8 cellular contexts compared by ENCODE assay signal in genomic region chr5:80408475-80408875, GRCh38. TPM values are rescaled to one million over a fixed set of nuclear protein-coding genes. Genes with fewer than 3 reads are reported as not detected.
DNase-seq lines count a peak whose midpoint lies in the region; ATAC-seq and TF ChIP-seq lines count a peak whose summit lies in the region.

No MANE protein-coding gene starts in this region.

- H3K4me3 ChIP-seq in BLaER1 treated with 17β-estradiol and CSF1 and Interleukin-3, amounts not matched to agents 10 nM and 100 nM = peak overlapping the region; percentile 88 to 98 (median 91)
- peak overlapping the region; percentile 82 to 84 for H3K4me3 ChIP-seq in right atrium auricular region

- H4K20me1 ChIP-seq in BLaER1 treated with 17β-estradiol and CSF1 and Interleukin-3, amounts not matched to agents 10 nM and 100 nM = peaks cover 4 to 46% (median 14%) of the 10 kb centered on the region in 11 experiments; a peak in 12 of 22 replicates

- H3K36me3 Mint-ChIP-seq in activated naive CD8-positive, alpha-beta T cell treated with anti-CD3 and anti-CD28 coated beads, Interleukin-2, amount 50 U/mL, for 24 hours (ENCODE audit: low read depth) = no peaks in the 10 kb centered on the region

- peaks cover 0 to 5% (median 0%) of the 10 kb centered on the region in 11 experiments; a peak in 2 of 22 replicates for H3K9me3 ChIP-seq in BLaER1 treated with 17β-estradiol and CSF1 and Interleukin-3, amounts not matched to agents 10 nM and 100 nM (replicated peaks in 1 of 11)
- H3K9me3 ChIP-seq in right atrium auricular region = no peaks in the 10 kb centered on the region

- H3K27me3 ChIP-seq in BLaER1 treated with 17β-estradiol and CSF1 and Interleukin-3, amounts not matched to agents 10 nM and 100 nM = no peaks in the 10 kb centered on the region
- no peaks in the 10 kb centered on the region for H3K27me3 ChIP-seq in right atrium auricular region

- peak overlapping the region; percentile 67 for H3K27ac Mint-ChIP-seq in activated naive CD8-positive, alpha-beta T cell treated with anti-CD3 and anti-CD28 coated beads, Interleukin-2, amount 50 U/mL, for 24 hours

- peaks cover 11 to 27% (median 15%) of the 10 kb centered on the region in 11 experiments; a peak in 21 of 22 replicates for H3K36me3 ChIP-seq in BLaER1 treated with 17β-estradiol and CSF1 and Interleukin-3, amounts not matched to agents 10 nM and 100 nM
- no peaks in the 10 kb centered on the region for H3K36me3 ChIP-seq in right atrium auricular region

- H3K27me3 Mint-ChIP-seq in activated naive CD8-positive, alpha-beta T cell treated with anti-CD3 and anti-CD28 coated beads, Interleukin-2, amount 50 U/mL, for 24 hours = no peaks in the 10 kb centered on the region

- TF ChIP-seq CTCF in right atrium auricular region (IDR thresholded peaks at IDR 0.05) = no peak

- H3K4me3 Mint-ChIP-seq in activated naive CD8-positive, alpha-beta T cell treated with anti-CD3 and anti-CD28 coated beads, Interleukin-2, amount 50 U/mL, for 24 hours = peak overlapping the region; percentile 91

- peaks cover 20% of the 10 kb centered on the region for H3K4me1 Mint-ChIP-seq in activated naive CD8-positive, alpha-beta T cell treated with anti-CD3 and anti-CD28 coated beads, Interleukin-2, amount 50 U/mL, for 24 hours

- ATAC-seq in GM18867 (IDR thresholded peaks at IDR 0.05; ENCODE audit: unreplicated experiment) (peak; percentile 34), HG03196 (IDR thresholded peaks at IDR 0.05; ENCODE audit: unreplicated experiment) (peak; percentile 47), GM19035 (IDR thresholded peaks at IDR 0.05; ENCODE audit: unreplicated experiment) (no peak)
- no peak for ATAC-seq in activated naive CD8-positive, alpha-beta T cell treated with anti-CD3 and anti-CD28 coated beads, Interleukin-2, amount 50 U/mL, for 24 hours

- H3K4me1 ChIP-seq in BLaER1 treated with 17β-estradiol and CSF1 and Interleukin-3, amounts not matched to agents 10 nM and 100 nM = peaks cover 20 to 71% (median 27%) of the 10 kb centered on the region in 10 experiments
- H3K4me1 ChIP-seq in right atrium auricular region = peaks cover 0 to 35% of the 10 kb centered on the region in 2 donors

- peak overlapping the region; percentile 71 to 90 (median 86) for H3K4me2 ChIP-seq in BLaER1 treated with 17β-estradiol and CSF1 and Interleukin-3, amounts not matched to agents 10 nM and 100 nM

- no peaks in the 10 kb centered on the region for H3K9me3 Mint-ChIP-seq in activated naive CD8-positive, alpha-beta T cell treated with anti-CD3 and anti-CD28 coated beads, Interleukin-2, amount 50 U/mL, for 24 hours

- peak; percentile 27 for DNase-seq in NOMO-1 treated with dmso at 0.1 percent for 144 hours (lab: John Stamatoyannopoulos, UW; ENCODE audit: unreplicated experiment)
- no peak for DNase-seq in activated naive CD8-positive, alpha-beta T cell treated with anti-CD3 and anti-CD28 coated beads, Interleukin-2, amount 50 U/mL, for 24 hours
- peak; percentile 61 for DNase-seq in right atrium auricular region (ENCODE audit: low spot score)
- DNase-seq in putamen (ENCODE audit: low spot score) = peak; percentile 77

- peak overlapping the region; percentile 92 to 100 (median 97) for H3K27ac ChIP-seq in BLaER1 treated with 17β-estradiol and CSF1 and Interleukin-3, amounts not matched to agents 10 nM and 100 nM
- H3K27ac ChIP-seq in right atrium auricular region = peak overlapping the region; percentile 97 to 99

- H3K9ac ChIP-seq in BLaER1 treated with 17β-estradiol and CSF1 and Interleukin-3, amounts not matched to agents 10 nM and 100 nM = peak overlapping the region; percentile 91 to 99 (median 96)

RNA-seq across cellular contexts. Expression of gene ZFYVE16, which starts 0.6 kb away (rescaled TPM):
- total RNA-seq in right atrium auricular region = 10 to 100 TPM; 27.8 to 34.5 TPM

Comparison
In these comparisons a context has a peak if more than half of its experiments do, and no peak if none do; other contexts are left out.
1. ATAC-seq: peak in GM18867 (single experiment) and HG03196 (single experiment); none in activated naive CD8-positive, alpha-beta T cell treated with anti-CD3 and anti-CD28 coated beads, Interleukin-2, amount 50 U/mL, for 24 hours (single experiment) and GM19035 (single experiment).